Comparison of ENCODE assay signal across 16 cellular contexts in genomic region chr10:70166394-70166793, GRCh38. TPM values are rescaled to one million over a fixed set of nuclear protein-coding genes. Genes with fewer than 3 reads are reported as not detected.
DNase-seq lines count a peak whose midpoint lies in the region; ATAC-seq and TF ChIP-seq lines count a peak whose summit lies in the region.
"Had no signal": no experiment of that assay in that cellular context is flagged by ENCODE, and none has a peak within 500 bp of the region (broad histone marks: within the 10 kb centered on the region; RNA-seq: fewer than 3 reads in every experiment).

No MANE protein-coding gene starts in this region.

- no peak overlapping the region for H3K4ac ChIP-seq in H9 (ENCODE audit: low read depth, low read length)

- peaks cover 72% of the 10 kb centered on the region for H3K4me1 Mint-ChIP-seq in activated CD4-positive, alpha-beta T cell treated with anti-CD3 and anti-CD28 coated beads, Interleukin-2, amount 10 ng/mL, durations not matched to agents 7 days and 5 days
- peaks cover 83% of the 10 kb centered on the region for H3K4me1 Mint-ChIP-seq in CD4-positive, alpha-beta T cell (ENCODE audit: low read depth)
- peaks cover 70% of the 10 kb centered on the region for H3K4me1 Mint-ChIP-seq in activated CD8-positive, alpha-beta T cell treated with anti-CD3 and anti-CD28 coated beads for 36 hours (ENCODE audit: low read depth)
- H3K4me1 Mint-ChIP-seq in immature natural killer cell = peaks cover 73 to 88% of the 10 kb centered on the region in 2 donors
- H3K4me1 Mint-ChIP-seq in H9 = peaks cover 18 to 30% of the 10 kb centered on the region in 2 experiments

- H3K23ac ChIP-seq in H9 (ENCODE audit: insufficient read length, low read depth, low read length) = no peak overlapping the region

- in situ Hi-C loops in GM13977 (cut with MboI; ENCODE audit: low pct_unique_long_range_greater_than_20kb, low sequenced_read_pairs, unreplicated experiment) = no loop called here

- no peak overlapping the region for H3K4me3 Mint-ChIP-seq in activated CD4-positive, alpha-beta T cell treated with anti-CD3 and anti-CD28 coated beads, Interleukin-2, amount 10 ng/mL, durations not matched to agents 7 days and 5 days
- H3K4me3 Mint-ChIP-seq in CD4-positive, alpha-beta T cell = peak overlapping the region; percentile 21
- H3K4me3 Mint-ChIP-seq in activated CD8-positive, alpha-beta T cell treated with anti-CD3 and anti-CD28 coated beads for 36 hours = no peak overlapping the region
- H3K4me3 Mint-ChIP-seq in immature natural killer cell = peak overlapping the region in 4 of 5 donors; percentile 10 to 59 (median 15)
- H3K4me3 Mint-ChIP-seq in H9 = no peak overlapping the region
- H3K4me3 Mint-ChIP-seq: CD14-positive monocyte had no signal

- no peaks in the 10 kb centered on the region for H3K79me1 ChIP-seq in H9 (ENCODE audit: insufficient read depth, low read depth, low read length, poor library complexity, severe bottlenecking)

- H3K27me3 Mint-ChIP-seq in activated CD4-positive, alpha-beta T cell treated with anti-CD3 and anti-CD28 coated beads, Interleukin-2, amount 10 ng/mL, durations not matched to agents 7 days and 5 days = no peaks in the 10 kb centered on the region
- H3K27me3 Mint-ChIP-seq in CD4-positive, alpha-beta T cell = no peaks in the 10 kb centered on the region
- no peaks in the 10 kb centered on the region for H3K27me3 Mint-ChIP-seq in activated CD8-positive, alpha-beta T cell treated with anti-CD3 and anti-CD28 coated beads for 36 hours
- H3K27me3 Mint-ChIP-seq in immature natural killer cell (ENCODE audit: low read depth in 3 of 3) = peaks cover 3 to 22% (median 18%) of the 10 kb centered on the region in 3 donors
- no peaks in the 10 kb centered on the region for H3K27me3 Mint-ChIP-seq in H9 (ENCODE audit: low read depth)

- H3K9me3 Mint-ChIP-seq in activated CD4-positive, alpha-beta T cell treated with anti-CD3 and anti-CD28 coated beads, Interleukin-2, amount 10 ng/mL, durations not matched to agents 7 days and 5 days = peaks cover 4% of the 10 kb centered on the region
- no peaks in the 10 kb centered on the region for H3K9me3 Mint-ChIP-seq in CD4-positive, alpha-beta T cell
- no peaks in the 10 kb centered on the region for H3K9me3 Mint-ChIP-seq in activated CD8-positive, alpha-beta T cell treated with anti-CD3 and anti-CD28 coated beads for 36 hours
- H3K9me3 Mint-ChIP-seq in immature natural killer cell (peaks cover 0 to 2% (median 0%) of the 10 kb centered on the region in 6 donors), H9 (no peaks in the 10 kb centered on the region)

- intact Hi-C loops in CD4-positive, alpha-beta T cell (cut with DNase I, micrococcal nuclease) = loop anchor here in 1 of 2 experiments (2.0 kb wide), 1 partner anchor 14 kb away; no protein-coding TSS in a partner anchor
- intact Hi-C loops in activated CD8-positive, alpha-beta T cell treated with anti-CD3 and anti-CD28 coated beads for 36 hours (cut with micrococcal nuclease) = no loop called here

- no peaks in the 10 kb centered on the region for H4K20me1 ChIP-seq in H9 (ENCODE audit: control insufficient read depth, insufficient read depth, insufficient read length)

- no peak overlapping the region for H3K27ac ChIP-seq in CD4-positive, alpha-beta T cell (ENCODE audit: low read depth, low read length)
- no peak overlapping the region for H3K27ac ChIP-seq in H9 (ENCODE audit: insufficient read length, low read depth, low read length)

- no peaks in the 10 kb centered on the region for H3K27me3 ChIP-seq in CD4-positive, alpha-beta T cell (ENCODE audit: control insufficient read depth, insufficient read depth, low read length)
- H3K27me3 ChIP-seq in H9 (ENCODE audit: insufficient read depth, low read length) = no peaks in the 10 kb centered on the region

- no peak for TF ChIP-seq CTCF in CD4-positive, alpha-beta T cell (IDR thresholded peaks at IDR 0.05)
- TF ChIP-seq CTCF in activated CD8-positive, alpha-beta T cell treated with anti-CD3 and anti-CD28 coated beads for 36 hours (IDR thresholded peaks at IDR 0.05) = no peak
- TF ChIP-seq CTCF in GM13977 (IDR thresholded peaks at IDR 0.05; ENCODE audit: extremely low read depth, insufficient read depth, missing control alignments) = no peak
- no peak for TF ChIP-seq CTCF in H9 (conservative IDR thresholded peaks at IDR 0.05)

- POLR2A ChIA-PET in activated CD4-positive, alpha-beta T cell treated with anti-CD3 and anti-CD28 coated beads, Interleukin-2, amount 10 ng/mL, durations not matched to agents 7 days and 5 days (lab: Charles Lee) = no interaction called here
- POLR2A ChIA-PET in CD4-positive, alpha-beta T cell (lab: Charles Lee) = interaction anchor here (5.7 kb wide), 1 partner anchor 20 kb away, joined by 138 read pairs; the partner anchor contains the start of gene TYSND1
- POLR2A ChIA-PET in activated CD8-positive, alpha-beta T cell treated with anti-CD3 and anti-CD28 coated beads for 36 hours (lab: Charles Lee) = interaction anchor here (4.8 kb wide), 1 partner anchor 65 kb away, joined by 23 read pairs; the partner anchor contains the start of gene PPA1

- DNase-seq in activated CD4-positive, alpha-beta T cell treated with anti-CD3 and anti-CD28 coated beads, Interleukin-2, amount 10 ng/mL, durations not matched to agents 7 days and 5 days = no peak
- no peak for DNase-seq in activated CD4-positive, alpha-beta T cell treated with anti-CD3 and anti-CD28 coated beads for 4 hours
- no peak for DNase-seq in CD4-positive, alpha-beta T cell
- DNase-seq in activated CD8-positive, alpha-beta T cell treated with anti-CD3 and anti-CD28 coated beads for 36 hours = no peak
- DNase-seq in immature natural killer cell (no peak), GM13977 (ENCODE audit: low spot score) (no peak), H9 (no peak)
- DNase-seq in activated effector memory CD4-positive, alpha-beta T cell treated with Interleukin-2 at 50 U/mL for 16 hours = no peak
- DNase-seq: 8988T, Kasumi-1, NCI-H1417, NCI-H2029, NCI-H510A, Right ventricle myocardium superior had no signal

- H3K4me2 ChIP-seq in H9 (ENCODE audit: insufficient read depth, insufficient read length, low read length) = no peak overlapping the region

- H4K91ac ChIP-seq in H9 (ENCODE audit: insufficient read length, low read depth, low read length) = no peak overlapping the region

- H3K23me2 ChIP-seq in H9 (ENCODE audit: insufficient read length, low read depth, low read length, poor library complexity, severe bottlenecking) = peaks cover 7% of the 10 kb centered on the region

- H3K36me3 Mint-ChIP-seq in activated CD4-positive, alpha-beta T cell treated with anti-CD3 and anti-CD28 coated beads, Interleukin-2, amount 10 ng/mL, durations not matched to agents 7 days and 5 days (ENCODE audit: low read depth) = peaks cover 43% of the 10 kb centered on the region
- H3K36me3 Mint-ChIP-seq in CD4-positive, alpha-beta T cell (ENCODE audit: low read depth) = peaks cover 74% of the 10 kb centered on the region
- H3K36me3 Mint-ChIP-seq in activated CD8-positive, alpha-beta T cell treated with anti-CD3 and anti-CD28 coated beads for 36 hours (ENCODE audit: low read depth) = peaks cover 53% of the 10 kb centered on the region
- H3K36me3 Mint-ChIP-seq in immature natural killer cell (peaks cover 7 to 14% (median 9%) of the 10 kb centered on the region in 3 donors), H9 (ENCODE audit: insufficient read depth in 1 of 3, low read depth in 3 of 3) (peaks cover 2 to 20% (median 12%) of the 10 kb centered on the region in 3 experiments; a peak in 5 of 7 replicates)

- no peaks in the 10 kb centered on the region for H3K9me3 ChIP-seq in CD4-positive, alpha-beta T cell (ENCODE audit: control insufficient read depth, low read length)
- H3K9me3 ChIP-seq in H9 (ENCODE audit: control insufficient read depth, low read depth, low read length) = no peaks in the 10 kb centered on the region

- no peak overlapping the region for H3K18ac ChIP-seq in H9 (ENCODE audit: insufficient read length, low read depth, low read length)

- no peak overlapping the region for H2BK5ac ChIP-seq in H9 (ENCODE audit: insufficient read length, low read length)

- H2BK120ac ChIP-seq in H9 (ENCODE audit: low read depth, low read length, poor library complexity, severe bottlenecking) = no peak overlapping the region

- no peak overlapping the region for H2AK5ac ChIP-seq in H9 (ENCODE audit: insufficient read length, low read length)

- H3K79me2 ChIP-seq in H9 (ENCODE audit: insufficient read depth, low read length) = peaks cover 40% of the 10 kb centered on the region; the same call in 1 of the 2 replicates

- H3K4me1 ChIP-seq in H9 (ENCODE audit: insufficient read depth, low read length) = no peaks in the 10 kb centered on the region

- H3K9ac ChIP-seq in H9 (ENCODE audit: extremely low read depth, insufficient read length, low read length) = no peak overlapping the region

- no peak overlapping the region for H2BK20ac ChIP-seq in H9 (ENCODE audit: low read depth, low read length, poor library complexity, severe bottlenecking)

- no peak overlapping the region for H3T11ph ChIP-seq in H9 (ENCODE audit: low read length)

- WGBS in H9 (ENCODE audit: extremely low coverage, insufficient read length, low lambda C conversion rate) = no CpG with 5 or more reads among the region's 3 CpGs

- H3K27ac Mint-ChIP-seq in activated CD4-positive, alpha-beta T cell treated with anti-CD3 and anti-CD28 coated beads, Interleukin-2, amount 10 ng/mL, durations not matched to agents 7 days and 5 days = peak overlapping the region; percentile 78
- H3K27ac Mint-ChIP-seq in CD4-positive, alpha-beta T cell = no peak overlapping the region
- H3K27ac Mint-ChIP-seq in activated CD8-positive, alpha-beta T cell treated with anti-CD3 and anti-CD28 coated beads for 36 hours = peak overlapping the region; percentile 82
- H3K27ac Mint-ChIP-seq in immature natural killer cell = peak overlapping the region in 3 of 6 donors; percentile 59 to 87 (median 79)
- H3K27ac Mint-ChIP-seq in H9 = 0 out of 7 replicates have a peak overlapping the region, but pooled peaks of 1 of the 3 experiments have one; percentile 5

- no peak overlapping the region for H2BK15ac ChIP-seq in H9 (ENCODE audit: low read depth, low read length)

- no peak overlapping the region for H3K14ac ChIP-seq in H9 (ENCODE audit: insufficient read depth, low read length)

- H3K56ac ChIP-seq in H9 (ENCODE audit: insufficient read length, low read depth, low read length) = no peak overlapping the region

- no peak overlapping the region for H4K5ac ChIP-seq in H9 (ENCODE audit: insufficient read length, low read depth, low read length)

- ATAC-seq in CD4-positive, alpha-beta T cell (ENCODE audit: poor library complexity) = no peak
- ATAC-seq in activated CD8-positive, alpha-beta T cell treated with anti-CD3 and anti-CD28 coated beads for 36 hours = no peak
- ATAC-seq: Panc1 had no signal

- no peak overlapping the region for H2AFZ ChIP-seq in H9 (ENCODE audit: low read length)

- no peak overlapping the region for H2BK12ac ChIP-seq in H9 (ENCODE audit: insufficient read length, low read depth, low read length)

- no peak overlapping the region for H4K8ac ChIP-seq in H9 (replicated peaks; ENCODE audit: insufficient read length, low read depth, low read length)

- CTCF ChIA-PET in activated CD4-positive, alpha-beta T cell treated with anti-CD3 and anti-CD28 coated beads, Interleukin-2, amount 10 ng/mL, durations not matched to agents 7 days and 5 days (lab: Charles Lee) = no interaction called here
- CTCF ChIA-PET in CD4-positive, alpha-beta T cell (lab: Charles Lee) = interaction anchor here (5.3 kb wide), 1 partner anchor 20 kb away, joined by 64 read pairs; the partner anchor contains the start of gene TYSND1
- CTCF ChIA-PET in activated CD8-positive, alpha-beta T cell treated with anti-CD3 and anti-CD28 coated beads for 36 hours (lab: Charles Lee) = interaction anchor here (1.0 to 6.0 kb wide), 3 partner anchors 9 to 51 kb away, joined by 3 to 60 read pairs (median 11); partner anchors contain the start of gene TYSND1

RNA-seq across cellular contexts. Expression of gene SAR1A, which starts 3.9 kb away (rescaled TPM):
- total RNA-seq in activated CD4-positive, alpha-beta T cell treated with anti-CD3 and anti-CD28 coated beads, Interleukin-2, amount 10 ng/mL, durations not matched to agents 7 days and 5 days = 100 to 1,000 TPM; 102 to 119 TPM
- total RNA-seq in CD4-positive, alpha-beta T cell = 100 to 1,000 TPM; 155 to 157 TPM
- total RNA-seq in activated CD8-positive, alpha-beta T cell treated with anti-CD3 and anti-CD28 coated beads for 36 hours = 100 to 1,000 TPM in 1 of 2 experiments, 10 to 100 TPM in 1; 95.9 to 101 TPM
- 10 to 100 TPM; 50.4 to 77.1 (median 71.2) TPM for polyA plus RNA-seq in immature natural killer cell
- 144 and 153 TPM in 2 replicates for total RNA-seq in H9 (2021)

RNA-seq across cellular contexts. Expression of gene TYSND1, which starts 19.9 kb away (rescaled TPM):
- 10 to 100 TPM; 11.6 to 14.3 TPM for total RNA-seq in activated CD4-positive, alpha-beta T cell treated with anti-CD3 and anti-CD28 coated beads, Interleukin-2, amount 10 ng/mL, durations not matched to agents 7 days and 5 days
- total RNA-seq in CD4-positive, alpha-beta T cell = 10 to 100 TPM; 12.6 to 13.0 TPM
- total RNA-seq in activated CD8-positive, alpha-beta T cell treated with anti-CD3 and anti-CD28 coated beads for 36 hours = 10 to 100 TPM; 20.0 to 20.3 TPM
- 10 to 100 TPM; 16.6 to 20.0 (median 18.3) TPM for polyA plus RNA-seq in immature natural killer cell
- 12.8 and 13.4 TPM in 2 replicates for total RNA-seq in H9 (2021)

RNA-seq across cellular contexts. Expression of gene AIFM2, which starts 33.8 kb away (rescaled TPM):
- 1 to 10 TPM; 2.5 to 3.3 TPM for total RNA-seq in activated CD4-positive, alpha-beta T cell treated with anti-CD3 and anti-CD28 coated beads, Interleukin-2, amount 10 ng/mL, durations not matched to agents 7 days and 5 days
- 1 to 10 TPM; 2.3 to 2.5 TPM for total RNA-seq in CD4-positive, alpha-beta T cell
- total RNA-seq in activated CD8-positive, alpha-beta T cell treated with anti-CD3 and anti-CD28 coated beads for 36 hours = 1 to 10 TPM; 6.3 to 8.2 TPM
- polyA plus RNA-seq in immature natural killer cell = 1 to 10 TPM; 1.4 to 2.6 (median 2.1) TPM
- 4.8 and 5.3 TPM in 2 replicates for total RNA-seq in H9 (2021)

Comparison
In these comparisons a context has a peak if more than half of its experiments do, and no peak if none do; other contexts are left out.
1. H3K4me3 Mint-ChIP-seq: peak in CD4-positive, alpha-beta T cell (single experiment) and immature natural killer cell (4 of 5); none in activated CD4-positive, alpha-beta T cell treated with anti-CD3 and anti-CD28 coated beads, Interleukin-2, amount 10 ng/mL, durations not matched to agents 7 days and 5 days (single experiment), activated CD8-positive, alpha-beta T cell treated with anti-CD3 and anti-CD28 coated beads for 36 hours (single experiment) and H9 (0 of 2).